Comparison of ENCODE assay signal across 16 cellular contexts in the genomic region with DNA sequence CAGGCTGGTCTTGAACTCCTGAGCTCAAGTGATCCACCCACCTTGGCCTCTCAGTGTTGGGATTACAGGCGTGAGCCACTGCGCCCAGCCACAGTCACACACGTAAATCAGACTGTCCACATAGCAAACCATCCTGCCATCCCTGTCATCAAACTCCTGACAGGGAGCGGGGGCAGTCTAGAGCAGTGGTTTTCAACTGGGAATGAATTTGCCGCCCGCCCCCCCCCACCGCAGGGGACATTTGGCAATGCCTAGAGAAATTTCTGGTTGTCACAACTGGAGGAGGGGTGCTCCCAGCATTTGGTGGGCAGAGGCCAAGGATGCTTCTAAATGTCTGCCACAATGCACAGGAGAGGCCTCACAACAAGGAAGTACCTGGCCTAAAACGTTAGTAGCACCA. TPM values are rescaled to one million over a fixed set of nuclear protein-coding genes. Genes with fewer than 3 reads are reported as not detected.
DNase-seq lines count a peak whose midpoint lies in the region; ATAC-seq and TF ChIP-seq lines count a peak whose summit lies in the region.
"Had no signal": no experiment of that assay in that cellular context is flagged by ENCODE, and none has a peak within 500 bp of the region (broad histone marks: within the 10 kb centered on the region; RNA-seq: fewer than 3 reads in every experiment).

No MANE protein-coding gene starts in this region.

- peak overlapping the region in 8 of 10 donors; percentile 6 to 70 (median 28) for H3K27ac ChIP-seq in heart right ventricle
- H3K27ac ChIP-seq in esophagus squamous epithelium = peak overlapping the region; percentile 51 to 84 (median 82)
- peak overlapping the region; percentile 43 to 61 for H3K27ac ChIP-seq in ovary
- peak overlapping the region; percentile 84 for H3K27ac ChIP-seq in vagina

- TF ChIP-seq POLR2A in esophagus squamous epithelium (IDR thresholded peaks at IDR 0.05) = no peak
- TF ChIP-seq POLR2A in ovary (IDR thresholded peaks at IDR 0.05) = no peak
- TF ChIP-seq POLR2A in vagina (IDR thresholded peaks at IDR 0.05) = no peak

- WGBS in heart right ventricle, 2 donors = 90% methylated on average over 8 of the region's 8 CpGs
- WGBS in esophagus squamous epithelium, 2 donors = 62 to 72% methylated on average over 3 to 4 of the region's 8 CpGs
- WGBS in ovary, 3 donors = 60 to 78% (median 67%) methylated on average over 8 of the region's 8 CpGs

- intact Hi-C loops in heart right ventricle (cut with DNase I) (no loop called here), Right ventricle myocardium inferior (cut with DNase I) (no loop called here), esophagus squamous epithelium (cut with DNase I) (no loop called here), ovary (cut with DNase I) (no loop called here), vagina (cut with DNase I) (loop anchor here (2.0 kb wide), 1 partner anchor 25 kb away; a partner anchor contains a TSS)

- H3K36me3 ChIP-seq in heart right ventricle = peaks cover 0 to 92% (median 16%) of the 10 kb centered on the region in 9 donors
- H3K36me3 ChIP-seq in esophagus squamous epithelium = peaks cover 29 to 99% (median 37%) of the 10 kb centered on the region in 3 donors
- H3K36me3 ChIP-seq in ovary = no peaks in the 10 kb centered on the region
- H3K36me3 ChIP-seq in vagina = peaks cover 0 to 36% of the 10 kb centered on the region in 2 donors

- H3K4me1 ChIP-seq in heart right ventricle (peaks cover 0 to 34% (median 22%) of the 10 kb centered on the region in 9 donors), esophagus squamous epithelium (peaks cover 5 to 45% (median 9%) of the 10 kb centered on the region in 3 donors), ovary (ENCODE audit: insufficient read depth) (peaks cover 1% of the 10 kb centered on the region), vagina (peaks cover 37% of the 10 kb centered on the region)

- DNase-seq in heart right ventricle = no peak
- DNase-seq in Right ventricle myocardium inferior (ENCODE audit: missing footprints) = no peak
- no peak for DNase-seq in esophagus squamous epithelium (lab: John Stamatoyannopoulos, UW)
- DNase-seq in ovary = peak in 1 of 5 donors; percentile 49
- DNase-seq in vagina (ENCODE audit: extremely low spot score in 2 of 2) = no peak
- no peak for DNase-seq in G401 (ENCODE audit: low spot score)
- DNase-seq: activated naive CD8-positive, alpha-beta T cell treated with anti-CD3 and anti-CD28 coated beads for 36 hours; activated T-cell treated with anti-CD3 and anti-CD28 coated beads, Interleukin-2, amount 50 U/mL, for 24 hours; caudate nucleus; CD8-positive, alpha-beta memory T cell; foreskin melanocyte; occipital lobe had no signal

- H3K27me3 ChIP-seq in heart right ventricle (no peaks in the 10 kb centered on the region), esophagus squamous epithelium (no peaks in the 10 kb centered on the region), ovary (no peaks in the 10 kb centered on the region), vagina (no peaks in the 10 kb centered on the region)

- H3K4me3 ChIP-seq in heart right ventricle (no peak overlapping the region), esophagus squamous epithelium (no peak overlapping the region), ovary (no peak overlapping the region), vagina (no peak overlapping the region)
- H3K4me3 ChIP-seq: A549, smooth muscle cell had no signal

- ATAC-seq in heart right ventricle = no peak
- no peak for ATAC-seq in Right ventricle myocardium inferior
- ATAC-seq in HG03342 (IDR thresholded peaks at IDR 0.05; ENCODE audit: unreplicated experiment) = no peak
- ATAC-seq in HG03095 (IDR thresholded peaks at IDR 0.05; ENCODE audit: unreplicated experiment) = no peak

- TF ChIP-seq EP300 in ovary (IDR thresholded peaks at IDR 0.05) = no peak

- H3K9me3 ChIP-seq in heart right ventricle = no peaks in the 10 kb centered on the region
- H3K9me3 ChIP-seq in esophagus squamous epithelium = no peaks in the 10 kb centered on the region
- H3K9me3 ChIP-seq in ovary = no peaks in the 10 kb centered on the region
- no peaks in the 10 kb centered on the region for H3K9me3 ChIP-seq in vagina
- H3K9me3 ChIP-seq: A549 had no signal

- in situ Hi-C loops in G401 (cut with HindIII; ENCODE audit: low sequenced_read_pairs) = no loop called here

- TF ChIP-seq CTCF in heart right ventricle (IDR thresholded peaks at IDR 0.05) = no peak
- TF ChIP-seq CTCF in esophagus squamous epithelium (IDR thresholded peaks at IDR 0.05) = no peak
- TF ChIP-seq CTCF in ovary (IDR thresholded peaks at IDR 0.05) = no peak
- TF ChIP-seq CTCF in vagina (IDR thresholded peaks at IDR 0.05) = no peak

RNA-seq across cellular contexts. Expression of a gene that starts 24.1 kb away (rescaled TPM):
- total RNA-seq in heart right ventricle (10 to 100 TPM in 9 of 10 donors, 1 to 10 TPM in 1; 9.4 to 16.7 (median 12.7) TPM), Right ventricle myocardium inferior (11.7 TPM), esophagus squamous epithelium (10 to 100 TPM; 15.5 to 37.0 (median 28.6) TPM), ovary (10 to 100 TPM in 6 of 7 donors, 1 to 10 TPM in 1; 9.8 to 25.0 (median 16.7) TPM), vagina (48.9 TPM)
- polyA plus RNA-seq in heart right ventricle (1 to 10 TPM; 8.5 to 9.9 TPM), ovary (10 to 100 TPM; 12.6 to 42.9 TPM)
- total RNA-seq in G401 (2014; rRNA removed; shearing (Covaris generic)) = 9.0 and 11.8 TPM in 2 replicates

RNA-seq across cellular contexts. Expression of a gene that starts 38.8 kb away (rescaled TPM):
- 10 to 100 TPM in 8 of 10 donors, 1 to 10 TPM in 2; 8.3 to 15.7 (median 11.5) TPM for total RNA-seq in heart right ventricle
- polyA plus RNA-seq in heart right ventricle = 10 to 100 TPM in 1 of 2 donors, 1 to 10 TPM in 1; 7.2 to 12.9 TPM
- 10.5 TPM for total RNA-seq in Right ventricle myocardium inferior
- 10 to 100 TPM; 20.6 to 30.3 (median 22.3) TPM for total RNA-seq in esophagus squamous epithelium
- total RNA-seq in ovary = 10 to 100 TPM; 24.4 to 37.5 (median 30.5) TPM
- polyA plus RNA-seq in ovary = 10 to 100 TPM; 16.7 to 17.0 TPM
- total RNA-seq in vagina = 52.8 TPM
- total RNA-seq in G401 (2014; rRNA removed; shearing (Covaris generic)) = 3.7 and 6.9 TPM in 2 replicates

Comparison
In these comparisons a context has a peak if more than half of its experiments do, and no peak if none do; other contexts are left out.
1. H3K27ac ChIP-seq: peak in every context shown above with its lines; median percentile 84 in vagina; 82 in esophagus squamous epithelium; 52 in ovary; 28 in heart right ventricle.